In the genomic region with DNA sequence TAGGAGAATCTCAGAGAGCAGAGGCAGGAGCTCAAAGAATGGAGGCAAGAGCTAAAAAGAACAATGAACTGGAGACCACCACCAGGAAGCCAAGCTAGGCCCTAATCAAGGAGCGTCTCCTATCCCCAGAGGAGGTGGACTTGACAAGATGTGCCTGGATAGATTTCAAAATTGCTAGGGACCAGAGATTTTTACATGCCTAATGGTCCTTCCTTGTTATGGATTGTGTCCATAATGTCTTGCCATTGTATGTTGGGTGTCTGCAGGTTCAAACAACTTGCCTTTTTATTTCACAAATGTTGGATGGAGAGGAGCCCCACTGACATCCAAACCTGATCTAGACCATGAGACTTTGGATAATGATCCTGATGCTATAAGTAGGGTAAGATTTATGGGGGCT, we compare ENCODE assay signal across 10 cellular contexts.
"Had no signal": no experiment of that assay in that cellular context is flagged by ENCODE, and none has a peak within 500 bp of the region (broad histone marks: within the 10 kb centered on the region; RNA-seq: fewer than 3 reads in every experiment).

No MANE protein-coding gene starts in this region.

- H2AFZ ChIP-seq: GM23248, GM23338 had no signal

- DNase-seq: GM23248, GOT3, H7, H9, HCEC 1CT, HFFc6 had no signal

- H3K9me3 ChIP-seq: HAP-1 had no signal

- H3K4me2 ChIP-seq: GM23338 had no signal

- H3K9ac ChIP-seq: GM23248 had no signal

- H3K36me3 ChIP-seq: HAP-1 had no signal

- H3K27ac ChIP-seq: GM23248 had no signal

- FAIRE-seq: H54 had no signal

- ATAC-seq: GM23338, HCT116 had no signal

- H3K4me1 ChIP-seq: HAP-1 had no signal

- H3K4me3 ChIP-seq: GM23248, GM23338, HAP-1 had no signal
